ENCODE assay signal across 1 cellular context in genomic region chr16:85626191-85626951, GRCh38.
A peak's percentile ranks its signal among the peaks of the same experiment; 100 is the strongest.
TF ChIP-seq lines count a peak whose summit lies in the region.

No MANE protein-coding gene starts in this region.

TF ChIP-seq in HEK293, 187 proteins besides CTCF, POLR2A, EP300 and RAD21 (continued from another document and continues in another):
- TF ChIP-seq ZNF292 (tag by site-specific recombination; IDR thresholded peaks at IDR 0.05; ENCODE audit: borderline replicate concordance, low read depth), result no peak
- no peak for TF ChIP-seq ZNF24 (tag by site-specific recombination; IDR thresholded peaks at IDR 0.05)
- no peak for TF ChIP-seq ZNF174 (tag by site-specific recombination; IDR thresholded peaks at IDR 0.05)
- no peak for TF ChIP-seq ZNF157 (tag by site-specific recombination; IDR thresholded peaks at IDR 0.05)
- TF ChIP-seq TRIM28 (IDR thresholded peaks at IDR 0.05; ENCODE audit: borderline replicate concordance, low read length), result no peak
- no peak for TF ChIP-seq ZNF16 (tag by site-specific recombination; IDR thresholded peaks at IDR 0.05; ENCODE audit: low read depth)
- no peak for TF ChIP-seq ZNF600 (tag by site-specific recombination; IDR thresholded peaks at IDR 0.05)
- TF ChIP-seq FEZF1 (tag by site-specific recombination; IDR thresholded peaks at IDR 0.05), result peak; percentile 47
- no peak for TF ChIP-seq ZFP37 (tag by site-specific recombination; IDR thresholded peaks at IDR 0.05)
- no peak for TF ChIP-seq ZNF792 (tag by site-specific recombination; IDR thresholded peaks at IDR 0.05)
- no peak for TF ChIP-seq ZNF701 (tag by site-specific recombination; IDR thresholded peaks at IDR 0.05)
- no peak for TF ChIP-seq ZNF664 (tag by site-specific recombination; IDR thresholded peaks at IDR 0.05)
- no peak for TF ChIP-seq PRDM4 (tag by site-specific recombination; IDR thresholded peaks at IDR 0.05)
- no peak for TF ChIP-seq ZNF837 (tag by site-specific recombination; IDR thresholded peaks at IDR 0.05)
- no peak for TF ChIP-seq ZFP69B (tag by site-specific recombination; IDR thresholded peaks at IDR 0.05)
- TF ChIP-seq ZSCAN23 (tag by site-specific recombination; IDR thresholded peaks at IDR 0.05), result no peak
- TF ChIP-seq PBX3 (CRISPR knock-in tag; IDR thresholded peaks at IDR 0.05), result no peak
- no peak for TF ChIP-seq ZNF266 (tag by site-specific recombination; IDR thresholded peaks at IDR 0.05; ENCODE audit: low read depth)
- peak; percentile 96 for TF ChIP-seq ZNF341 (tag by site-specific recombination; IDR thresholded peaks at IDR 0.05; ENCODE audit: low read depth)
- TF ChIP-seq ZNF629 (tag by site-specific recombination; IDR thresholded peaks at IDR 0.05), result no peak
- no peak for TF ChIP-seq ZNF521 (tag by site-specific recombination; IDR thresholded peaks at IDR 0.05)
- peak; percentile 100 for TF ChIP-seq SP7 (tag by site-specific recombination; IDR thresholded peaks at IDR 0.05)
- TF ChIP-seq KLF7 (tag by site-specific recombination; IDR thresholded peaks at IDR 0.05; ENCODE audit: borderline replicate concordance), result no peak
- TF ChIP-seq KLF17 (tag by site-specific recombination; IDR thresholded peaks at IDR 0.05), result no peak
- TF ChIP-seq ZNF354C (tag by site-specific recombination; IDR thresholded peaks at IDR 0.05; ENCODE audit: borderline replicate concordance, low read depth), result no peak
- TF ChIP-seq ZNF280C (tag by site-specific recombination; IDR thresholded peaks at IDR 0.05), result no peak
- no peak for TF ChIP-seq ZNF473 (tag by site-specific recombination; IDR thresholded peaks at IDR 0.05)
- TF ChIP-seq ZNF114 (tag by site-specific recombination; IDR thresholded peaks at IDR 0.05), result no peak
- TF ChIP-seq ZNF155 (tag by site-specific recombination; IDR thresholded peaks at IDR 0.05), result no peak
- no peak for TF ChIP-seq ZNF211 (tag by site-specific recombination; IDR thresholded peaks at IDR 0.05; ENCODE audit: low read depth)
- peak; percentile 47; the same call in 1 of the 2 replicates for TF ChIP-seq ZNF561 (tag by site-specific recombination; IDR thresholded peaks at IDR 0.05; ENCODE audit: borderline replicate concordance)
- TF ChIP-seq ZNF785 (tag by site-specific recombination; IDR thresholded peaks at IDR 0.05), result no peak
- TF ChIP-seq SALL2 (tag by site-specific recombination; IDR thresholded peaks at IDR 0.05; ENCODE audit: borderline replicate concordance), result no peak
- TF ChIP-seq SETDB1 (IDR thresholded peaks at IDR 0.05; ENCODE audit: insufficient read length, low read length), result no peak
- TF ChIP-seq ZNF530 (tag by site-specific recombination; IDR thresholded peaks at IDR 0.05; ENCODE audit: low read depth), result no peak
- TF ChIP-seq ZNF239 (tag by site-specific recombination; IDR thresholded peaks at IDR 0.05), result no peak
- peak; percentile 63; the same call in 1 of the 2 replicates for TF ChIP-seq ZNF660 (tag by site-specific recombination; IDR thresholded peaks at IDR 0.05)
- TF ChIP-seq ELK4 (IDR thresholded peaks at IDR 0.05; ENCODE audit: borderline replicate concordance, low read depth, low read length), result no peak
- TF ChIP-seq ZNF548 (tag by site-specific recombination; IDR thresholded peaks at IDR 0.05), result no peak
- TF ChIP-seq HOXD13 (CRISPR knock-in tag; IDR thresholded peaks at IDR 0.05; ENCODE audit: borderline replicate concordance), result no peak
- TF ChIP-seq ZBTB10 (tag by site-specific recombination; IDR thresholded peaks at IDR 0.05), result no peak
- TF ChIP-seq HIC1 (tag by site-specific recombination; IDR thresholded peaks at IDR 0.05), result no peak
- no peak for TF ChIP-seq ZNF146 (tag by site-specific recombination; IDR thresholded peaks at IDR 0.05)
- no peak for TF ChIP-seq ZNF654 (tag by site-specific recombination; IDR thresholded peaks at IDR 0.05; ENCODE audit: low read depth)
- TF ChIP-seq OSR2 (tag by site-specific recombination; IDR thresholded peaks at IDR 0.05), result 0 out of 2 replicates have a peak, but pooled peaks have one; percentile 25
- TF ChIP-seq TSHZ1 (tag by site-specific recombination; IDR thresholded peaks at IDR 0.05; ENCODE audit: borderline replicate concordance), result no peak
